ENCODE assay signal across 1 cellular context in the genomic region with DNA sequence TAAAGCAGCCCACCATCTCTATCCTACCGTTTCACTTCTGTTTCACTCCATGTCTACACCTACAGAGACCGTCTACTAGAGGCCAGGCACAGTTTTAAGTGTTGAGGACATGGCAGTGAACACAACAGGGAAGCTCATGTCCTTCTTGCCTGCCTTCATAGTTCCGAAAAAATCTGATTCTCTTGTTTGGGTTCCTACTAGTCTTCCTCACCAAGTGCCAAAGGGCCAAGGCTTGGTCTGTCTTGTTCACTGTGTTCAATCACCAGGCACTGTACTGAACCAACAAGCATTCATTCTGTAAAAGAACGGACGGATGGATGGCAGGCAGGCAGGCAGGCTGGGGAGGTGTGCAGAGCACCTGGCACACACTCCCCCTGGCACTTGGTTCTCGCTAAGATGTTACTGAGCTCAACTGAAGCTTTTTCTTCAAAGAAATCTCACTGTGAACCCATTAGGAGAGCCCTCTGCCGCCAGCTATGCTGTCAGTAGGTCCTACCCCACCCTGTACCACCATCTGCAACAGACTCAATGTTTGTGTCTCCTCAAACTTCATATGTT.
TF ChIP-seq lines count a peak whose summit lies in the region.

No MANE protein-coding gene starts in this region.

TF ChIP-seq in GM23338, 12 proteins besides CTCF, POLR2A, EP300 and RAD21 (continued from another document):
- TF ChIP-seq, protein P1, sequence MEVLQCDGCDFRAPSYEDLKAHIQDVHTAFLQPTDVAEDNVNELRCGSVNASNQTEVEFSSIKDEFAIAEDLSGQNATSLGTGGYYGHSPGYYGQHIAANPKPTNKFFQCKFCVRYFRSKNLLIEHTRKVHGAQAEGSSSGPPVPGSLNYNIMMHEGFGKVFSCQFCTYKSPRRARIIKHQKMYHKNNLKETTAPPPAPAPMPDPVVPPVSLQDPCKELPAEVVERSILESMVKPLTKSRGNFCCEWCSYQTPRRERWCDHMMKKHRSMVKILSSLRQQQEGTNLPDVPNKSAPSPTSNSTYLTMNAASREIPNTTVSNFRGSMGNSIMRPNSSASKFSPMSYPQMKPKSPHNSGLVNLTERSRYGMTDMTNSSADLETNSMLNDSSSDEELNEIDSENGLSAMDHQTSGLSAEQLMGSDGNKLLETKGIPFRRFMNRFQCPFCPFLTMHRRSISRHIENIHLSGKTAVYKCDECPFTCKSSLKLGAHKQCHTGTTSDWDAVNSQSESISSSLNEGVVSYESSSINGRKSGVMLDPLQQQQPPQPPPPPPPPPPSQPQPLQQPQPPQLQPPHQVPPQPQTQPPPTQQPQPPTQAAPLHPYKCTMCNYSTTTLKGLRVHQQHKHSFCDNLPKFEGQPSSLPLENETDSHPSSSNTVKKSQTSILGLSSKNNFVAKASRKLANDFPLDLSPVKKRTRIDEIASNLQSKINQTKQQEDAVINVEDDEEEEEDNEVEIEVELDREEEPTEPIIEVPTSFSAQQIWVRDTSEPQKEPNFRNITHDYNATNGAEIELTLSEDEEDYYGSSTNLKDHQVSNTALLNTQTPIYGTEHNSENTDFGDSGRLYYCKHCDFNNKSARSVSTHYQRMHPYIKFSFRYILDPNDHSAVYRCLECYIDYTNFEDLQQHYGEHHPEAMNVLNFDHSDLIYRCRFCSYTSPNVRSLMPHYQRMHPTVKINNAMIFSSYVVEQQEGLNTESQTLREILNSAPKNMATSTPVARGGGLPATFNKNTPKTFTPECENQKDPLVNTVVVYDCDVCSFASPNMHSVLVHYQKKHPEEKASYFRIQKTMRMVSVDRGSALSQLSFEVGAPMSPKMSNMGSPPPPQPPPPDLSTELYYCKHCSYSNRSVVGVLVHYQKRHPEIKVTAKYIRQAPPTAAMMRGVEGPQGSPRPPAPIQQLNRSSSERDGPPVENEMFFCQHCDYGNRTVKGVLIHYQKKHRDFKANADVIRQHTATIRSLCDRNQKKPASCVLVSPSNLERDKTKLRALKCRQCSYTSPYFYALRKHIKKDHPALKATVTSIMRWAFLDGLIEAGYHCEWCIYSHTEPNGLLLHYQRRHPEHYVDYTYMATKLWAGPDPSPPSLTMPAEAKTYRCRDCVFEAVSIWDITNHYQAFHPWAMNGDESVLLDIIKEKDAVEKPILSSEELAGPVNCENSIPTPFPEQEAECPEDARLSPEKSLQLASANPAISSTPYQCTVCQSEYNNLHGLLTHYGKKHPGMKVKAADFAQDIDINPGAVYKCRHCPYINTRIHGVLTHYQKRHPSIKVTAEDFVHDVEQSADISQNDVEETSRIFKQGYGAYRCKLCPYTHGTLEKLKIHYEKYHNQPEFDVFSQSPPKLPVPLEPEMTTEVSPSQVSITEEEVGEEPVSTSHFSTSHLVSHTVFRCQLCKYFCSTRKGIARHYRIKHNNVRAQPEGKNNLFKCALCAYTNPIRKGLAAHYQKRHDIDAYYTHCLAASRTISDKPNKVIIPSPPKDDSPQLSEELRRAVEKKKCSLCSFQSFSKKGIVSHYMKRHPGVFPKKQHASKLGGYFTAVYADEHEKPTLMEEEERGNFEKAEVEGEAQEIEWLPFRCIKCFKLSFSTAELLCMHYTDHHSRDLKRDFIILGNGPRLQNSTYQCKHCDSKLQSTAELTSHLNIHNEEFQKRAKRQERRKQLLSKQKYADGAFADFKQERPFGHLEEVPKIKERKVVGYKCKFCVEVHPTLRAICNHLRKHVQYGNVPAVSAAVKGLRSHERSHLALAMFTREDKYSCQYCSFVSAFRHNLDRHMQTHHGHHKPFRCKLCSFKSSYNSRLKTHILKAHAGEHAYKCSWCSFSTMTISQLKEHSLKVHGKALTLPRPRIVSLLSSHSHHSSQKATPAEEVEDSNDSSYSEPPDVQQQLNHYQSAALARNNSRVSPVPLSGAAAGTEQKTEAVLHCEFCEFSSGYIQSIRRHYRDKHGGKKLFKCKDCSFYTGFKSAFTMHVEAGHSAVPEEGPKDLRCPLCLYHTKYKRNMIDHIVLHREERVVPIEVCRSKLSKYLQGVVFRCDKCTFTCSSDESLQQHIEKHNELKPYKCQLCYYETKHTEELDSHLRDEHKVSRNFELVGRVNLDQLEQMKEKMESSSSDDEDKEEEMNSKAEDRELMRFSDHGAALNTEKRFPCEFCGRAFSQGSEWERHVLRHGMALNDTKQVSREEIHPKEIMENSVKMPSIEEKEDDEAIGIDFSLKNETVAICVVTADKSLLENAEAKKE (CRISPR knock-in tag; IDR thresholded peaks at IDR 0.05) = no peak
- no peak for TF ChIP-seq ETS1 (IDR thresholded peaks at IDR 0.05)
